In genomic region chr2:63343397-63344109, GRCh38 we compare ENCODE assay signal across 29 cellular contexts.
"Had no signal": no experiment of that assay in that cellular context is flagged by ENCODE, and none has a peak within 500 bp of the region (broad histone marks: within the 10 kb centered on the region; RNA-seq: fewer than 3 reads in every experiment).

No MANE protein-coding gene starts in this region.

- H3K9ac ChIP-seq: neural progenitor cell, parathyroid adenoma had no signal

- H3K79me2 ChIP-seq: parathyroid adenoma had no signal

- H3K4me3 ChIP-seq: neural progenitor cell, ovary, psoas muscle, skin epidermis, suprapubic skin, testis, tibial artery, transverse colon, upper lobe of right lung, uterus had no signal

- H3K27me3 ChIP-seq: neural progenitor cell, ovary, suprapubic skin, testis, tibial artery, transverse colon, upper lobe of right lung, uterus had no signal

- H3K4me2 ChIP-seq: neural progenitor cell had no signal

- H2AFZ ChIP-seq: neural progenitor cell, parathyroid adenoma had no signal

- H3K36me3 ChIP-seq: neural progenitor cell, ovary, suprapubic skin, transverse colon, upper lobe of right lung, uterus had no signal

- H3K4me1 Mint-ChIP-seq: naive thymus-derived CD4-positive, alpha-beta T cell; natural killer cell; nephron; neural progenitor cell; stimulated activated memory B cell treated with anti-CD40 and anti-IgM and Interleukin-4, amounts not matched to agents 10 μg/mL and 1 μg/mL and 100 μg/mL, for 72 hours; stimulated activated naive CD8-positive, alpha-beta T cell treated with anti-CD3 and anti-CD28 coated beads, Interleukin-15, amount 100 ng/mL, for 72 hours had no signal

- H3K27ac ChIP-seq: neural progenitor cell, ovary, parathyroid adenoma, psoas muscle, skin epidermis, suprapubic skin, testis, tibial artery, transverse colon, upper lobe of right lung, uterus had no signal

- DNase-seq: naive thymus-derived CD4-positive, alpha-beta T cell; natural killer cell; occipital lobe; ovary; posterior cingulate gyrus; psoas muscle; right cardiac atrium; stimulated activated CD4-positive, alpha-beta T cell treated with anti-CD3 and anti-CD28 coated beads, Interleukin-15, amount 100 ng/mL, for 24 hours; stimulated activated CD4-positive, alpha-beta T cell treated with anti-CD3 and anti-CD28 coated beads, Interleukin-2, amount 100 ng/mL, for 24 hours; stimulated activated CD4-positive, alpha-beta T cell treated with anti-CD3 and anti-CD28 coated beads, Interleukin-2, amount 100 ng/mL, for 48 hours; stimulated activated CD4-positive, alpha-beta T cell treated with anti-CD3 and anti-CD28 coated beads, Interleukin-4, amount 100 ng/mL, for 24 hours; stimulated activated naive CD4-positive, alpha-beta T cell; stimulated activated naive CD8-positive, alpha-beta T cell treated with anti-CD3 and anti-CD28 coated beads, Interleukin-15, amount 100 ng/mL, for 72 hours; stimulated activated naive CD8-positive, alpha-beta T cell treated with anti-CD3 and anti-CD28 coated beads, Interleukin-15, Interleukin-2, amounts not matched to agents 100 U/mL and 50 U/mL, for 24 hours; substantia nigra; testis; tibial artery; transverse colon; upper lobe of right lung; uterus had no signal

- H3K9me3 ChIP-seq: testis, upper lobe of right lung had no signal

- H3K4me3 Mint-ChIP-seq: naive thymus-derived CD4-positive, alpha-beta T cell; natural killer cell; nephron; neural progenitor cell; stimulated activated memory B cell treated with anti-CD40 and anti-IgM and Interleukin-4, amounts not matched to agents 10 μg/mL and 1 μg/mL and 100 μg/mL, for 72 hours; stimulated activated naive CD8-positive, alpha-beta T cell treated with anti-CD3 and anti-CD28 coated beads, Interleukin-15, amount 100 ng/mL, for 72 hours; type B pancreatic cell had no signal

- ATAC-seq: naive thymus-derived CD4-positive, alpha-beta T cell; natural killer cell; psoas muscle; right cardiac atrium; sciatic nerve; stimulated activated memory B cell treated with anti-CD40 and anti-IgM and Interleukin-4, amounts not matched to agents 10 μg/mL and 1 μg/mL and 100 μg/mL, for 72 hours; stimulated activated naive CD8-positive, alpha-beta T cell treated with anti-CD3 and anti-CD28 coated beads, Interleukin-15, amount 100 ng/mL, for 72 hours; stimulated activated naive CD8-positive, alpha-beta T cell treated with anti-CD3 and anti-CD28 coated beads, Interleukin-15, Interleukin-2, amounts not matched to agents 100 U/mL and 50 U/mL, for 24 hours; upper lobe of right lung had no signal

- H3K4me1 ChIP-seq: neural progenitor cell, parathyroid adenoma, suprapubic skin, testis, tibial artery, transverse colon, upper lobe of right lung, uterus had no signal

- H3K9me3 Mint-ChIP-seq: type B pancreatic cell had no signal

- H3K27me3 Mint-ChIP-seq: naive thymus-derived CD4-positive, alpha-beta T cell; progenitor cell of endocrine pancreas; stimulated activated memory B cell treated with anti-CD40 and anti-IgM and Interleukin-4, amounts not matched to agents 10 μg/mL and 1 μg/mL and 100 μg/mL, for 72 hours; stimulated activated naive CD8-positive, alpha-beta T cell treated with anti-CD3 and anti-CD28 coated beads, Interleukin-15, amount 100 ng/mL, for 72 hours; type B pancreatic cell had no signal

- H3K27ac Mint-ChIP-seq: naive thymus-derived CD4-positive, alpha-beta T cell; natural killer cell; nephron; neural progenitor cell; progenitor cell of endocrine pancreas; stimulated activated memory B cell treated with anti-CD40 and anti-IgM and Interleukin-4, amounts not matched to agents 10 μg/mL and 1 μg/mL and 100 μg/mL, for 72 hours; stimulated activated naive CD8-positive, alpha-beta T cell treated with anti-CD3 and anti-CD28 coated beads, Interleukin-15, amount 100 ng/mL, for 72 hours; type B pancreatic cell had no signal
